In the genomic region with DNA sequence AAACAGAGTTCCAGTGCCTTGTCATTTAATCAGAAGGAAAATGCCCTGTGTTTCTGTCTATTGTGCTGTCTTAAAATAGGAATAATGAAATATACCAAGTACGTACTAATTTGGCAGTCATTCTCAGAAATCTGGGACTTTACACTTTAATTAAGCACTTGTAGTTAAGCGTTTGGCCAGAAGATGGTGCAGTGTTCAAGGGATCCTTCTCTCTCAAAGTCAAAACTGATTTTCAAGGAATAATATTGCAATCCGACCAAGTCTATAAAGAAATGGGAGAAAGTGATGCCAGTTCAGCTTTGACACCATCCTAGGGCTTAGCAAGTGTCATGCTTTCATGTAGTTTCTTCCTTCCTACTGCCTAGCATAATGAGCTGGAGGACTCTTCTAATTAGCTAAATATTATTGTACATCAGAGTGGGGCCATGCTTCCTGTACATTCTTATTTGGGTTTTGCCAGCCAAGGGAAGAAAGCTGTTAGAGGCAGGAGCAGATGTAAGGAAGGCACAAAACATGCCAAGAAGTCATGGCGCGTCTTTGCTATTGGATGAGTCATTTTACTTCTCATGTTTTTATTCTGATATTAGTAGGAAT, we compare ENCODE assay signal across 8 cellular contexts.
DNase-seq lines count a peak whose midpoint lies in the region; ATAC-seq, FAIRE-seq and TF ChIP-seq lines count a peak whose summit lies in the region.

No MANE protein-coding gene starts in this region.

- FAIRE-seq in bronchial epithelial cell (lab: Jason Lieb, UNC), result no peak

- peak; percentile 42 for DNase-seq in CD1c-positive myeloid dendritic cell (ENCODE audit: extremely low spot score)
- DNase-seq in NCI-H2171 (lab: John Stamatoyannopoulos, UW), result peak; percentile 18
- peak; percentile 46 for DNase-seq in bronchial epithelial cell (ENCODE audit: low read depth)
- peak; percentile 78 for DNase-seq in medulla oblongata (ENCODE audit: extremely low spot score)
- no peak for DNase-seq in MG63
- DNase-seq in COR-L47 (lab: John Stamatoyannopoulos, UW), result no peak

- H3K4me3 ChIP-seq in bronchial epithelial cell (ENCODE audit: low read depth, low read length) (no peak overlapping the region), MG63 (no peak overlapping the region)

- H3K27me3 ChIP-seq in bronchial epithelial cell (ENCODE audit: control insufficient read depth, insufficient read depth, low read length) (peaks cover 2% of the 10 kb centered on the region), MG63 (no peaks in the 10 kb centered on the region)

- H3K9me3 ChIP-seq in MG63, result no peaks in the 10 kb centered on the region

- ATAC-seq in GM18867 (IDR thresholded peaks at IDR 0.05; ENCODE audit: unreplicated experiment) (peak; percentile 59), HG03432 (IDR thresholded peaks at IDR 0.05; ENCODE audit: unreplicated experiment) (no peak)

- TF ChIP-seq CTCF in bronchial epithelial cell (IDR thresholded peaks at IDR 0.05; ENCODE audit: insufficient read depth, low read length, severe bottlenecking), result peak; percentile 63

- no peaks in the 10 kb centered on the region for H3K36me3 ChIP-seq in bronchial epithelial cell (ENCODE audit: control insufficient read depth, insufficient read depth, low read length)
- H3K36me3 ChIP-seq in MG63, result no peaks in the 10 kb centered on the region

Comparison
In these comparisons a context has a peak if more than half of its experiments do, and no peak if none do; other contexts are left out.
1. DNase-seq: peak in CD1c-positive myeloid dendritic cell (single experiment), NCI-H2171 (single experiment), bronchial epithelial cell (single experiment) and medulla oblongata (single experiment); none in MG63 (single experiment) and COR-L47 (single experiment).